ENCODE assay signal across 16 cellular contexts in genomic region chr22:39820266-39820665, GRCh38.
A peak's percentile ranks its signal among the peaks of the same experiment; 100 is the strongest.
DNase-seq lines count a peak whose midpoint lies in the region; FAIRE-seq and TF ChIP-seq lines count a peak whose summit lies in the region.
"Had no signal": no experiment of that assay in that cellular context is flagged by ENCODE, and none has a peak within 500 bp of the region (broad histone marks: within the 10 kb centered on the region; RNA-seq: fewer than 3 reads in every experiment).

No MANE protein-coding gene starts in this region.

- no peaks in the 10 kb centered on the region for H3K36me3 Mint-ChIP-seq in T-helper 2 cell treated with Interferon-gamma antibody and Interleukin-4, amounts not matched to agents 5 μg/mL and 100 μg/mL, for 36 hours (ENCODE audit: low read depth)
- H3K36me3 Mint-ChIP-seq: neural progenitor cell; stimulated activated memory B cell treated with anti-CD40 and anti-IgM and Interleukin-4, amounts not matched to agents 10 μg/mL and 1 μg/mL and 100 μg/mL, for 72 hours had no signal

- no peak overlapping the region for H3K27ac Mint-ChIP-seq in T-helper 2 cell treated with Interferon-gamma antibody and Interleukin-4, amounts not matched to agents 5 μg/mL and 100 μg/mL, for 36 hours
- H3K27ac Mint-ChIP-seq: neural progenitor cell; stimulated activated memory B cell treated with anti-CD40 and anti-IgM and Interleukin-4, amounts not matched to agents 10 μg/mL and 1 μg/mL and 100 μg/mL, for 72 hours had no signal

- no peaks in the 10 kb centered on the region for H4K20me1 ChIP-seq in MM.1S (ENCODE audit: insufficient read depth, low read length)

- H3K27me3 ChIP-seq in MM.1S (replicated peaks; ENCODE audit: insufficient read depth, low read length): no peaks in the 10 kb centered on the region
- H3K27me3 ChIP-seq in suprapubic skin: peaks cover 4% of the 10 kb centered on the region
- H3K27me3 ChIP-seq: neural progenitor cell had no signal

- in situ Hi-C loops in G401 (cut with HindIII; ENCODE audit: low sequenced_read_pairs): no loop called here

- H3K4me3 ChIP-seq in epithelial cell of proximal tubule (ENCODE audit: low read depth, low read length) (no peak overlapping the region), MM.1S (ENCODE audit: low read length) (no peak overlapping the region), suprapubic skin (no peak overlapping the region)
- H3K4me3 ChIP-seq: esophagus muscularis mucosa, neural progenitor cell had no signal

- H3K79me2 ChIP-seq in MM.1S (ENCODE audit: low read length): no peaks in the 10 kb centered on the region

- peaks cover 53% of the 10 kb centered on the region for H3K27me3 Mint-ChIP-seq in T-helper 2 cell treated with Interferon-gamma antibody and Interleukin-4, amounts not matched to agents 5 μg/mL and 100 μg/mL, for 36 hours (ENCODE audit: low read depth)
- H3K27me3 Mint-ChIP-seq: stimulated activated memory B cell treated with anti-CD40 and anti-IgM and Interleukin-4, amounts not matched to agents 10 μg/mL and 1 μg/mL and 100 μg/mL, for 72 hours had no signal

- WGBS in suprapubic skin: 41% methylated on average over 4 of the region's 4 CpGs

- no peak overlapping the region for H3K9ac ChIP-seq in MM.1S (ENCODE audit: low read length)
- H3K9ac ChIP-seq: neural progenitor cell had no signal

- no peak overlapping the region for H3K27ac ChIP-seq in MM.1S (ENCODE audit: low read length)
- no peak overlapping the region for H3K27ac ChIP-seq in suprapubic skin
- H3K27ac ChIP-seq: esophagus muscularis mucosa, neural progenitor cell had no signal

- peak; percentile 85 for DNase-seq in EH (ENCODE audit: low read depth)
- DNase-seq in RCC 7860 (ENCODE audit: low spot score): peak; percentile 54
- peak; percentile 37 for DNase-seq in epithelial cell of proximal tubule (ENCODE audit: low read depth)
- peak; percentile 20 for DNase-seq in pulmonary artery endothelial cell (ENCODE audit: low read depth, low spot score)
- no peak for DNase-seq in MM.1S
- DNase-seq in suprapubic skin (ENCODE audit: low spot score in 2 of 2): no peak
- no peak for DNase-seq in T-helper 2 cell treated with Interferon-gamma antibody and Interleukin-4, amounts not matched to agents 5 μg/mL and 100 μg/mL, for 36 hours (ENCODE audit: low spot score)
- DNase-seq in G401 (ENCODE audit: low spot score): no peak
- DNase-seq: activated T-cell treated with anti-CD3 and anti-CD28 coated beads, Interleukin-2, amount 50 U/mL, for 4 hours; central memory CD4-positive, alpha-beta T cell; COR-L47; H7; left cardiac atrium had no signal

- H3K9me3 Mint-ChIP-seq in T-helper 2 cell treated with Interferon-gamma antibody and Interleukin-4, amounts not matched to agents 5 μg/mL and 100 μg/mL, for 36 hours: no peaks in the 10 kb centered on the region
- H3K9me3 Mint-ChIP-seq: activated T-cell treated with anti-CD3 and anti-CD28 coated beads, Interleukin-2, amount 50 U/mL, for 4 hours; neural progenitor cell; stimulated activated memory B cell treated with anti-CD40 and anti-IgM and Interleukin-4, amounts not matched to agents 10 μg/mL and 1 μg/mL and 100 μg/mL, for 72 hours had no signal

- H3K9me3 ChIP-seq in MM.1S (replicated peaks; ENCODE audit: insufficient read depth, low read length): no peaks in the 10 kb centered on the region
- H3K9me3 ChIP-seq in suprapubic skin: no peaks in the 10 kb centered on the region
- H3K9me3 ChIP-seq: esophagus muscularis mucosa had no signal

- H3K36me3 ChIP-seq in MM.1S (replicated peaks; ENCODE audit: insufficient read depth, low read length) (no peaks in the 10 kb centered on the region), suprapubic skin (no peaks in the 10 kb centered on the region)
- H3K36me3 ChIP-seq: esophagus muscularis mucosa, neural progenitor cell had no signal

- no peak overlapping the region for H3K4me3 Mint-ChIP-seq in T-helper 2 cell treated with Interferon-gamma antibody and Interleukin-4, amounts not matched to agents 5 μg/mL and 100 μg/mL, for 36 hours
- H3K4me3 Mint-ChIP-seq: activated T-cell treated with anti-CD3 and anti-CD28 coated beads, Interleukin-2, amount 50 U/mL, for 4 hours; neural progenitor cell; stimulated activated memory B cell treated with anti-CD40 and anti-IgM and Interleukin-4, amounts not matched to agents 10 μg/mL and 1 μg/mL and 100 μg/mL, for 72 hours had no signal

- H3K4me2 ChIP-seq in MM.1S (ENCODE audit: low read depth, low read length): no peak overlapping the region
- H3K4me2 ChIP-seq: neural progenitor cell had no signal

- TF ChIP-seq POLR2A in suprapubic skin (IDR thresholded peaks at IDR 0.05): no peak

- peaks cover 7% of the 10 kb centered on the region for H3K4me1 Mint-ChIP-seq in T-helper 2 cell treated with Interferon-gamma antibody and Interleukin-4, amounts not matched to agents 5 μg/mL and 100 μg/mL, for 36 hours (ENCODE audit: low read depth)

- TF ChIP-seq CTCF in epithelial cell of proximal tubule (conservative IDR thresholded peaks at IDR 0.05; ENCODE audit: low read depth, low read length) (no peak), MM.1S (IDR thresholded peaks at IDR 0.05; ENCODE audit: low read length) (no peak), suprapubic skin (IDR thresholded peaks at IDR 0.05) (no peak)

- peak; percentile 92 for FAIRE-seq in RCC 7860 (lab: Jason Lieb, UNC)

- no peak for TF ChIP-seq EP300 in suprapubic skin (IDR thresholded peaks at IDR 0.05)

- H2AFZ ChIP-seq in MM.1S (ENCODE audit: low read length): no peak overlapping the region
- H2AFZ ChIP-seq: neural progenitor cell had no signal

- H3K4me1 ChIP-seq in MM.1S (ENCODE audit: low read length) (0 out of 2 replicates have a peak, but pooled peaks cover 2% of the 10 kb centered on the region), suprapubic skin (peaks cover 2% of the 10 kb centered on the region)
- H3K4me1 ChIP-seq: esophagus muscularis mucosa, neural progenitor cell had no signal

- H3K9me2 ChIP-seq in MM.1S (replicated peaks; ENCODE audit: insufficient read depth, low read length): no peaks in the 10 kb centered on the region

- no peaks in the 10 kb centered on the region for H3F3A ChIP-seq in MM.1S (ENCODE audit: insufficient read depth, low read length)

Comparison
In these comparisons a context has a peak if more than half of its experiments do, and no peak if none do; other contexts are left out.
1. DNase-seq: peak in EH (single experiment), RCC 7860 (single experiment), epithelial cell of proximal tubule (single experiment) and pulmonary artery endothelial cell (single experiment); none in MM.1S (single experiment), suprapubic skin (0 of 2), T-helper 2 cell treated with Interferon-gamma antibody and Interleukin-4, amounts not matched to agents 5 μg/mL and 100 μg/mL, for 36 hours (single experiment) and G401 (single experiment).